33 cellular contexts compared by ENCODE assay signal in genomic region chr1:237457573-237457972, GRCh38.
"Had no signal": no experiment of that assay in that cellular context is flagged by ENCODE, and none has a peak within 500 bp of the region (broad histone marks: within the 10 kb centered on the region; RNA-seq: fewer than 3 reads in every experiment).

No MANE protein-coding gene starts in this region.

- H3K4me3 Mint-ChIP-seq: activated B cell treated with CpG ODN at 0.5 μM for 24 hours; activated CD8-positive, alpha-beta T cell treated with anti-CD3 and anti-CD28 coated beads for 36 hours; activated naive CD4-positive, alpha-beta T cell treated with anti-CD3 and anti-CD28 coated beads for 36 hours; activated naive CD4-positive, alpha-beta T cell treated with anti-CD3 and anti-CD28 coated beads, Interleukin-2, amount 50 U/mL, for 24 hours; activated naive CD8-positive, alpha-beta T cell treated with anti-CD3 and anti-CD28 coated beads for 36 hours; activated naive CD8-positive, alpha-beta T cell treated with anti-CD3 and anti-CD28 coated beads, Interleukin-2, amount 50 U/mL, for 24 hours; activated T-cell treated with anti-CD3 and anti-CD28 coated beads, Interleukin-2, amount 50 U/mL, for 4 hours; T-helper 17 cell; T-helper 2 cell treated with Interferon-gamma antibody and Interleukin-4, amounts not matched to agents 5 μg/mL and 100 μg/mL, for 36 hours had no signal

- H3K27ac ChIP-seq: adrenal gland, body of pancreas, colonic mucosa, epithelial cell of prostate, esophagus squamous epithelium, gastroesophageal sphincter, WERI-Rb-1 had no signal

- ATAC-seq: activated CD4-positive, CD25-positive, alpha-beta regulatory T cell treated with anti-CD3 and anti-CD28 coated beads, Interleukin-2, amount 50 U/mL, for 24 hours; activated CD8-positive, alpha-beta T cell treated with anti-CD3 and anti-CD28 coated beads for 36 hours; activated naive CD8-positive, alpha-beta T cell treated with anti-CD3 and anti-CD28 coated beads, Interleukin-2, amount 50 U/mL, for 24 hours; activated T-cell treated with anti-CD3 and anti-CD28 coated beads, Interleukin-2, amount 50 U/mL, for 4 hours; body of pancreas; gastroesophageal sphincter; T-helper 17 cell had no signal

- H3K27me3 Mint-ChIP-seq: activated B cell treated with CpG ODN at 0.5 μM for 24 hours; activated naive CD4-positive, alpha-beta T cell treated with anti-CD3 and anti-CD28 coated beads, Interleukin-2, amount 50 U/mL, for 24 hours; activated naive CD8-positive, alpha-beta T cell treated with anti-CD3 and anti-CD28 coated beads for 36 hours; T-helper 17 cell had no signal

- H3K4me3 ChIP-seq: adrenal gland, body of pancreas, colonic mucosa, esophagus squamous epithelium, gastroesophageal sphincter, heart right ventricle had no signal

- H3K9me3 ChIP-seq: adrenal gland, body of pancreas, colonic mucosa, esophagus squamous epithelium, gastroesophageal sphincter, heart right ventricle had no signal

- H3K27me3 ChIP-seq: adrenal gland, body of pancreas, colonic mucosa, esophagus squamous epithelium, gastroesophageal sphincter, heart right ventricle had no signal

- H3K4me1 ChIP-seq: adrenal gland, body of pancreas, colonic mucosa, esophagus squamous epithelium, gastroesophageal sphincter, heart right ventricle had no signal

- FAIRE-seq: endometrium, endothelial cell of umbilical vein had no signal

- H3K27ac Mint-ChIP-seq: activated B cell treated with CpG ODN at 0.5 μM for 24 hours; activated CD8-positive, alpha-beta T cell treated with anti-CD3 and anti-CD28 coated beads for 36 hours; activated naive CD4-positive, alpha-beta T cell treated with anti-CD3 and anti-CD28 coated beads for 36 hours; activated naive CD4-positive, alpha-beta T cell treated with anti-CD3 and anti-CD28 coated beads, Interleukin-2, amount 50 U/mL, for 24 hours; activated naive CD8-positive, alpha-beta T cell treated with anti-CD3 and anti-CD28 coated beads for 36 hours; activated naive CD8-positive, alpha-beta T cell treated with anti-CD3 and anti-CD28 coated beads, Interleukin-2, amount 50 U/mL, for 24 hours; activated T-helper 2 cell treated with anti-CD3 and anti-CD28 coated beads, Interferon-gamma antibody, Interleukin-2, Interleukin-4, amounts not matched to agents 10 μg/mL and 5 μg/mL and 100 μg/mL, durations not matched to agents 14 hours and 24 hours and 36 hours; T-helper 17 cell; T-helper 2 cell treated with Interferon-gamma antibody and Interleukin-4, amounts not matched to agents 5 μg/mL and 100 μg/mL, for 36 hours had no signal

- H3K36me3 ChIP-seq: adrenal gland, colonic mucosa, esophagus squamous epithelium, WERI-Rb-1 had no signal

- H3K36me3 Mint-ChIP-seq: activated naive CD4-positive, alpha-beta T cell treated with anti-CD3 and anti-CD28 coated beads, Interleukin-2, amount 50 U/mL, for 24 hours; activated naive CD8-positive, alpha-beta T cell treated with anti-CD3 and anti-CD28 coated beads for 36 hours had no signal

- H3K9me3 Mint-ChIP-seq: activated B cell treated with CpG ODN at 0.5 μM for 24 hours; activated CD8-positive, alpha-beta T cell treated with anti-CD3 and anti-CD28 coated beads for 36 hours; activated naive CD4-positive, alpha-beta T cell treated with anti-CD3 and anti-CD28 coated beads for 36 hours; activated naive CD4-positive, alpha-beta T cell treated with anti-CD3 and anti-CD28 coated beads, Interleukin-2, amount 50 U/mL, for 24 hours; activated T-cell treated with anti-CD3 and anti-CD28 coated beads, Interleukin-2, amount 50 U/mL, for 4 hours; activated T-helper 2 cell treated with anti-CD3 and anti-CD28 coated beads, Interferon-gamma antibody, Interleukin-2, Interleukin-4, amounts not matched to agents 10 μg/mL and 5 μg/mL and 100 μg/mL, durations not matched to agents 14 hours and 24 hours and 36 hours; T-helper 2 cell treated with Interferon-gamma antibody and Interleukin-4, amounts not matched to agents 5 μg/mL and 100 μg/mL, for 36 hours had no signal

- DNase-seq: activated B cell treated with CpG ODN at 0.5 μM for 24 hours; activated CD4-positive, alpha-beta T cell treated with anti-CD3 and anti-CD28 coated beads for 48 hours; activated CD4-positive, alpha-beta T cell treated with anti-CD3 and anti-CD28 coated beads, Interleukin-2, amount 50 U/mL, for 1 hour; activated CD4-positive, alpha-beta T cell treated with anti-CD3 and anti-CD28 coated beads, Interleukin-2, amount 50 U/mL, for 48 hours; activated CD8-positive, alpha-beta memory T cell treated with anti-CD3 and anti-CD28 coated beads for 24 hours; activated CD8-positive, alpha-beta T cell treated with anti-CD3 and anti-CD28 coated beads for 36 hours; activated effector memory CD4-positive, alpha-beta T cell treated with anti-CD3 and anti-CD28 coated beads, Interleukin-2, amount 50 U/mL, for 16 hours; activated naive CD4-positive, alpha-beta T cell treated with anti-CD3 and anti-CD28 coated beads for 36 hours; activated naive CD8-positive, alpha-beta T cell treated with anti-CD3 and anti-CD28 coated beads for 36 hours; activated naive CD8-positive, alpha-beta T cell treated with anti-CD3 and anti-CD28 coated beads, Interleukin-2, amount 50 U/mL, for 24 hours; activated T-cell treated with anti-CD3 and anti-CD28 coated beads, Interleukin-2, amount 50 U/mL, for 4 hours; adrenal gland; amygdala; aorta; body of pancreas; caudate nucleus; cerebellar nuclear complex; colonic mucosa; effector CD8-positive, alpha-beta T cell; esophagus squamous epithelium; foreskin melanocyte; heart right ventricle; T-helper 17 cell; T1000; WERI-Rb-1 had no signal

- H3K4me1 Mint-ChIP-seq: activated B cell treated with CpG ODN at 0.5 μM for 24 hours; activated naive CD4-positive, alpha-beta T cell treated with anti-CD3 and anti-CD28 coated beads, Interleukin-2, amount 50 U/mL, for 24 hours; activated naive CD8-positive, alpha-beta T cell treated with anti-CD3 and anti-CD28 coated beads for 36 hours; activated naive CD8-positive, alpha-beta T cell treated with anti-CD3 and anti-CD28 coated beads, Interleukin-2, amount 50 U/mL, for 24 hours; T-helper 17 cell had no signal
